Comparison of ENCODE assay signal across 8 cellular contexts in the genomic region with DNA sequence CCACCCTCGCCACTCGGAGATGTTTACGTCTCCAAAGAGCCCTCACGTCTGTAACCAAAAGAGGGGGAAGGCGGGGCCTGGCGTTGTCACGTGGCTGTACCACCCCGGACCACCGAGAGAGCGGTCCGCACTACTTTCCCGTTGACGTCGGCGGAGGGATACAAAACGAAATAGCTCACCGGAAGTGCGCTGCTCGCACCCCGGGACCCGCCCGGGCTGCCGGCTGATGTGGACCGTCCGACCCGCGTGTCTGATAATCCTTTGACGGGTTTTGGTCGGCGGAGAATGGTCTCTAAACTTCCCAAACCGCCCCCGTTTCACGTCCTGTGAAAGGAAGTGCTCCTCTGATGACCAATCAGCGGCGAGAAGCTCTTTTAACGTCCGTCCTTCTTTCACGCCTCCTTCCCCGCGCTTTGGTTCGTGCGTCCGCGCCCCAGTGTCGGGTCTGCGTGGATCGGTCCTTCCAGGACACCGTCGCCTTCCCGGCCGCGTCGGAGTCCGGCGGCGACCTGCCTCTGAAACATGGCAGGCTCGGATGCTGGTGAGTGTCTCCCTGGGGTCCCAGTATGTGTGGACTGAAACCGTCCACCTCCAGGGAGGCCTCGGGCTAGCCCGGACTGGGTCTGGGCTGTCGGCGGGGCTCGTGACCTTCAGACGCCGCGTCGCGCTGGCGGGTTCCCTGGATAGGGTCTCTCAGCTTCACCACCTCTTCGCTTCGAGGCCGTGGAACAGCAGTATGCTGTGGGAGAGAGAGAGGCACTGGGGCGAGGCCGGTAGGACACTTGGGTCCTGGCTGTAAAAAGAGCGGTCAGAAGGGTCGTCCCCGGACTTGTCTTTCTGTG. TPM values are rescaled to one million over a fixed set of nuclear protein-coding genes. Genes with fewer than 3 reads are reported as not detected.
DNase-seq lines count a peak whose midpoint lies in the region; ATAC-seq and TF ChIP-seq lines count a peak whose summit lies in the region.

A gene with protein sequence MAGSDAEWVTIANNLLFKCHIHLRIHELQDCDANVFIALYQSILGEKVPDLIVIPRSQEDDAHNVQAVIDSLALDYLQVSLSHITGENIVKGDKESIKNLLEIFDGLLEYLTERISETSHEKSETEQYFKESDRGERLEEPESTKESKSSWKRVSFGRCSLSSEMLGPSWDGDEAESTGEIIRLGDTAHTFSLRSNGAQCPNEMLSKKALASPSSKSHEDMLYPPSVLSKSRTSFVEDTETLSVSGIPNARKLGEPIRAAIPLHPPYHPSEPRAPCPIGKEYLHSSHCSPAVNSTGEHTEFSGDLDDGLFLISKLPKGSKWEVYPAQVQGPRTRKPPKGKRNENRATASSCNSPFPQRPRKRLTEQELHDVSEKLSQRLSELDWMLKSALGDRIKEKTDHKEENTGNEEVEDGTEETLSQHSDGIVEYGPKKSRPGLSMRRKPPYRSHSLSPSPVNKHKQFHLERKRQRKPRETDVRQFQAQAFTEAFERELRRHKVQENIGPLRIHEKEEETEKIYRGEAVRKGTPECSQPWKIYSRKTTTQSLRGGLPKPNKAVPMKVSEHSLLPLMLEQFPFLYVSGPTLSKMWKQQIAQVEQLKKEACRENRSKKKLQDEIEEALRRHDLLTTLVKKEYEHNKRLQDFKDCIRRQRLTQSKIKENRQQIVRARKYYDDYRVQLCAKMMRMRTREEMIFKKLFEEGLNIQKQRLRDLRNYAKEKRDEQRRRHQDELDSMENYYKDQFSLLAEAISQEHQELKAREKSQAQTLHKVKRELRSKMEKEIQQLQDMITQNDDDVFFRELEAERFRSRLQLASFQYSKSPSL (plus strand): TSS at position 402 of the 842 bp plus-strand sequence. CDS start 121 bp downstream, at position 523.

- no peaks in the 10 kb centered on the region for H3K27me3 Mint-ChIP-seq in activated T-cell treated with anti-CD3 and anti-CD28 coated beads, Interleukin-2, amount 50 U/mL, for 4 hours (ENCODE audit: low read depth)
- H3K27me3 Mint-ChIP-seq in naive thymus-derived CD4-positive, alpha-beta T cell, result peaks cover 0 to 11% (median 0%) of the 10 kb centered on the region in 5 donors
- H3K27me3 Mint-ChIP-seq in stimulated activated naive B cell treated with anti-CD40 and anti-IgM and Interleukin-4, amounts not matched to agents 10 μg/mL and 1 μg/mL and 100 μg/mL, for 72 hours, result no peaks in the 10 kb centered on the region

- ATAC-seq in GM21717 (IDR thresholded peaks at IDR 0.05; ENCODE audit: unreplicated experiment), result peak; percentile 59
- ATAC-seq in Panc1, result peak; percentile 86
- peak; percentile 64 to 68 for ATAC-seq in activated T-cell treated with anti-CD3 and anti-CD28 coated beads, Interleukin-2, amount 50 U/mL, for 4 hours
- peak; percentile 72 for ATAC-seq in esophagus mucosa
- peak; percentile 78 for ATAC-seq in naive thymus-derived CD4-positive, alpha-beta T cell
- ATAC-seq in stimulated activated naive B cell treated with anti-CD40 and anti-IgM and Interleukin-4, amounts not matched to agents 10 μg/mL and 1 μg/mL and 100 μg/mL, for 72 hours (replicated peaks), result peak; percentile 67 to 76

- in situ Hi-C loops in Panc1 (cut with HindIII; ENCODE audit: low pct_unique_long_range_greater_than_20kb, low sequenced_read_pairs), result no loop called here

- H3K4me1 ChIP-seq in KMS-11 (ENCODE audit: low read depth, poor library complexity, severe bottlenecking) (peaks cover 42% of the 10 kb centered on the region), Panc1 (ENCODE audit: control insufficient read depth, insufficient read depth, low read length) (peaks cover 23% of the 10 kb centered on the region)
- peaks cover 41 to 42% of the 10 kb centered on the region in 2 donors for H3K4me1 ChIP-seq in naive thymus-derived CD4-positive, alpha-beta T cell (ENCODE audit: control insufficient read depth in 2 of 2, insufficient read depth in 2 of 2, low read length in 2 of 2)

- DNase-seq in DMS53 (lab: John Stamatoyannopoulos, UW), result peak; percentile 98
- DNase-seq in Panc1 (ENCODE audit: low read depth, low spot score), result peak; percentile 67
- DNase-seq in activated T-cell treated with anti-CD3 and anti-CD28 coated beads, Interleukin-2, amount 50 U/mL, for 4 hours, result peak; percentile 92
- peak in 7 of 9 donors; percentile 85 to 98 (median 97) for DNase-seq in naive thymus-derived CD4-positive, alpha-beta T cell
- DNase-seq in stimulated activated naive B cell treated with anti-CD40 and anti-IgM and Interleukin-4, amounts not matched to agents 10 μg/mL and 1 μg/mL and 100 μg/mL, for 72 hours, result peak; percentile 97

- BruUV-seq in Panc1 (replicated peaks; lab: Mats Ljungman, UMichigan), result no TSS peak

- peak within 1 kb of the TSS; percentile 100 for H3K9ac ChIP-seq in KMS-11

- H3K4me2 ChIP-seq in KMS-11, result peak within 1 kb of the TSS; percentile 91

- no peak within 1 kb of the TSS for H3K4me3 ChIP-seq in KMS-11 (IDR thresholded peaks at IDR 0.05; ENCODE audit: insufficient read depth, low read depth, low read length)
- H3K4me3 ChIP-seq in Panc1 (ENCODE audit: low read depth in 2 of 2, low read length in 2 of 2), result peak within 1 kb of the TSS; percentile 88 to 99
- peak within 1 kb of the TSS; percentile 98 for H3K4me3 ChIP-seq in naive thymus-derived CD4-positive, alpha-beta T cell (ENCODE audit: low read length)

- POLR2A ChIA-PET in Panc1 (lab: Charles Lee), result interaction anchor here (0.8 to 1.0 kb wide), 2 partner anchors 9 to 190 kb away, joined by 5 to 9 read pairs; no protein-coding TSS in a partner anchor
- POLR2A ChIA-PET in naive thymus-derived CD4-positive, alpha-beta T cell (lab: Charles Lee), result interaction anchor here (0.6 to 5.5 kb wide), 42 partner anchors 8 to 805 kb away, joined by 3 to 224 read pairs (median 5); partner anchors contain the start of genes CCDC47, DDX42, ERN1 and GNA13

- H3K27ac Mint-ChIP-seq in naive thymus-derived CD4-positive, alpha-beta T cell, result peak within 1 kb of the TSS; percentile 99 to 100 (median 100)
- peak within 1 kb of the TSS; percentile 100 for H3K27ac Mint-ChIP-seq in stimulated activated naive B cell treated with anti-CD40 and anti-IgM and Interleukin-4, amounts not matched to agents 10 μg/mL and 1 μg/mL and 100 μg/mL, for 72 hours

- H3K4me1 Mint-ChIP-seq in activated T-cell treated with anti-CD3 and anti-CD28 coated beads, Interleukin-2, amount 50 U/mL, for 4 hours (ENCODE audit: low read depth), result peaks cover 48% of the 10 kb centered on the region
- H3K4me1 Mint-ChIP-seq in naive thymus-derived CD4-positive, alpha-beta T cell, result peaks cover 31 to 84% (median 70%) of the 10 kb centered on the region in 7 donors
- H3K4me1 Mint-ChIP-seq in stimulated activated naive B cell treated with anti-CD40 and anti-IgM and Interleukin-4, amounts not matched to agents 10 μg/mL and 1 μg/mL and 100 μg/mL, for 72 hours, result peaks cover 33 to 38% of the 10 kb centered on the region in 2 donors

- no peaks in the 10 kb centered on the region for H3K9me3 Mint-ChIP-seq in activated T-cell treated with anti-CD3 and anti-CD28 coated beads, Interleukin-2, amount 50 U/mL, for 4 hours
- H3K9me3 Mint-ChIP-seq in naive thymus-derived CD4-positive, alpha-beta T cell, result peaks cover 0 to 28% (median 0%) of the 10 kb centered on the region in 11 donors
- no peaks in the 10 kb centered on the region for H3K9me3 Mint-ChIP-seq in stimulated activated naive B cell treated with anti-CD40 and anti-IgM and Interleukin-4, amounts not matched to agents 10 μg/mL and 1 μg/mL and 100 μg/mL, for 72 hours

- H3K79me2 ChIP-seq in KMS-11 (ENCODE audit: insufficient read depth, low read depth), result peaks cover 69% of the 10 kb centered on the region

- H4K20me1 ChIP-seq in KMS-11 (ENCODE audit: insufficient read depth), result peaks cover 44% of the 10 kb centered on the region

- H3K36me3 ChIP-seq in KMS-11 (ENCODE audit: insufficient read depth) (peaks cover 33% of the 10 kb centered on the region), Panc1 (ENCODE audit: control insufficient read depth, insufficient read depth, low read length) (peaks cover 59% of the 10 kb centered on the region)
- peaks cover 28 to 66% (median 38%) of the 10 kb centered on the region in 3 experiments for H3K36me3 ChIP-seq in naive thymus-derived CD4-positive, alpha-beta T cell (ENCODE audit: control insufficient read depth in 2 of 3, insufficient read depth in 3 of 3, low read length in 3 of 3)

- H2AFZ ChIP-seq in KMS-11 (ENCODE audit: low read depth), result peak within 1 kb of the TSS; percentile 72

- H3K4me3 Mint-ChIP-seq in activated T-cell treated with anti-CD3 and anti-CD28 coated beads, Interleukin-2, amount 50 U/mL, for 4 hours, result peak within 1 kb of the TSS; percentile 100
- H3K4me3 Mint-ChIP-seq in naive thymus-derived CD4-positive, alpha-beta T cell, result peak within 1 kb of the TSS; percentile 97 to 100 (median 99)
- H3K4me3 Mint-ChIP-seq in stimulated activated naive B cell treated with anti-CD40 and anti-IgM and Interleukin-4, amounts not matched to agents 10 μg/mL and 1 μg/mL and 100 μg/mL, for 72 hours, result peak within 1 kb of the TSS; percentile 97 to 98

- TF ChIP-seq CTCF in KMS-11 (conservative IDR thresholded peaks at IDR 0.05; ENCODE audit: low read depth, low read length) (no peak), Panc1 (IDR thresholded peaks at IDR 0.05) (no peak)

- intact Hi-C loops in Panc1 (cut with micrococcal nuclease; ENCODE audit: unreplicated experiment), result no loop called here
- intact Hi-C loops in naive thymus-derived CD4-positive, alpha-beta T cell (cut with micrococcal nuclease), result loop anchor here (1.0 to 10.0 kb wide), 27 partner anchors 9 to 1054 kb away; partner anchors contain the start of genes ERN1 (in 2 of the 2), FTSJ3 (in 2 of the 2), POLG2 (in 2 of the 2) and PSMC5 (in 2 of the 2)

- CTCF ChIA-PET in Panc1 (lab: Charles Lee), result interaction anchor here (1.1 kb wide), 1 partner anchor 87 kb away, joined by 4 read pairs; no protein-coding TSS in a partner anchor
- CTCF ChIA-PET in naive thymus-derived CD4-positive, alpha-beta T cell (lab: Charles Lee), result interaction anchor here (1.1 to 3.7 kb wide), 5 partner anchors 10 to 142 kb away, joined by 4 to 30 read pairs (median 8); partner anchors contain the start of gene POLG2

- H3K27me3 ChIP-seq in KMS-11 (ENCODE audit: insufficient read depth, low read depth) (no peaks in the 10 kb centered on the region), Panc1 (ENCODE audit: control insufficient read depth, insufficient read depth, low read length) (no peaks in the 10 kb centered on the region)
- H3K27me3 ChIP-seq in naive thymus-derived CD4-positive, alpha-beta T cell (ENCODE audit: control insufficient read depth in 2 of 2, insufficient read depth in 2 of 2, low read length in 2 of 2), result no peaks in the 10 kb centered on the region

- H3K27ac ChIP-seq in KMS-11 (peak within 1 kb of the TSS; percentile 99), Panc1 (ENCODE audit: low read length) (peak within 1 kb of the TSS; percentile 90)
- peak within 1 kb of the TSS; percentile 100 for H3K27ac ChIP-seq in naive thymus-derived CD4-positive, alpha-beta T cell (ENCODE audit: low read depth, low read length)

- no peaks in the 10 kb centered on the region for H3K9me3 ChIP-seq in Panc1 (ENCODE audit: control insufficient read depth, insufficient read depth, low read depth, low read length)
- no peaks in the 10 kb centered on the region for H3K9me3 ChIP-seq in naive thymus-derived CD4-positive, alpha-beta T cell (ENCODE audit: control insufficient read depth in 2 of 3, low read length in 3 of 3)

- H3K36me3 Mint-ChIP-seq in activated T-cell treated with anti-CD3 and anti-CD28 coated beads, Interleukin-2, amount 50 U/mL, for 4 hours (ENCODE audit: insufficient read depth), result peaks cover 51% of the 10 kb centered on the region
- H3K36me3 Mint-ChIP-seq in naive thymus-derived CD4-positive, alpha-beta T cell, result peaks cover 18 to 73% (median 48%) of the 10 kb centered on the region in 5 donors
- H3K36me3 Mint-ChIP-seq in stimulated activated naive B cell treated with anti-CD40 and anti-IgM and Interleukin-4, amounts not matched to agents 10 μg/mL and 1 μg/mL and 100 μg/mL, for 72 hours, result peaks cover 46 to 59% of the 10 kb centered on the region in 2 donors

RNA-seq across cellular contexts. Expression of the gene that starts here (rescaled TPM):
- total RNA-seq in Panc1 (2021; ENCODE audit: unreplicated experiment) (23.2 TPM), esophagus mucosa (16.2 TPM)
- 10.7 TPM for polyA plus RNA-seq in Panc1 (2012; ENCODE audit: insufficient read length)
- 10 to 100 TPM; 35.1 to 38.2 (median 36.7) TPM for total RNA-seq in activated T-cell treated with anti-CD3 and anti-CD28 coated beads, Interleukin-2, amount 50 U/mL, for 4 hours
- 100 to 1,000 TPM in 4 of 5 experiments, 10 to 100 TPM in 1; 46.7 to 192 (median 115) TPM for total RNA-seq in naive thymus-derived CD4-positive, alpha-beta T cell
- 10 to 100 TPM; 11.3 to 16.6 TPM for polyA plus RNA-seq in naive thymus-derived CD4-positive, alpha-beta T cell
